ENCODE assay signal across 1 cellular context in the genomic region with DNA sequence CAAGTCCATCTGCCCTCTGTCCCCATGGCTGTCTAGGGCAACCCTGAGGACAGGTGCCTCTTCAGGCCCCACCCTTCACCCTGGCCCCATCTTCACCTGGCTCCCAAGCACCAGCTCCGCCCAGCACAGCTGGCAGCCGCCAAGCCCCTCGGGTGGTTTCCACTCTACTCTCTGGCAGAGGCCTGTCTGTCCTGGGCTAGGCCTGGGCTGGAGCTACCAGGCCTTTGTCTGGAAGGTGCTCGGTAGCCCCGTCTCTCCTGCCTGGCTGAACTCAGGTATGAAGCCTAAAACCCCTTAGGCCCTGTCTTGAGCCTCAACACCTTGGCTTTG.
TF ChIP-seq lines count a peak whose summit lies in the region.

No MANE protein-coding gene starts in this region.

TF ChIP-seq in HepG2, 621 proteins besides CTCF, POLR2A, EP300 and RAD21 (continued from another document):
- 0 out of 2 replicates have a peak, but pooled peaks have one; percentile 15 for TF ChIP-seq ARID4A (CRISPR knock-in tag; IDR thresholded peaks at IDR 0.05; ENCODE audit: borderline replicate concordance)
- TF ChIP-seq ZNF513 (CRISPR knock-in tag; conservative IDR thresholded peaks at IDR 0.05), result no peak
